In genomic region chr7:43648725-43649406, GRCh38 we compare ENCODE assay signal across 8 cellular contexts.
DNase-seq lines count a peak whose midpoint lies in the region; ATAC-seq and TF ChIP-seq lines count a peak whose summit lies in the region.

No MANE protein-coding gene starts in this region.

- H3K9me3 ChIP-seq in SJSA1 (replicated peaks) (no peaks in the 10 kb centered on the region), liver (ENCODE audit: control insufficient read depth in 4 of 4, low read length in 3 of 4) (no peaks in the 10 kb centered on the region)

- H3K4me1 ChIP-seq in SJSA1 (replicated peaks) (peaks cover 65% of the 10 kb centered on the region), liver (ENCODE audit: control insufficient read depth in 4 of 4, insufficient read depth in 4 of 4, low read length in 3 of 4) (peaks cover 0 to 8% (median 4%) of the 10 kb centered on the region in 4 donors)

- in situ Hi-C loops in astrocyte of the spinal cord (cut with HindIII; ENCODE audit: low sequenced_read_pairs): no loop called here

- H3K9ac ChIP-seq in liver (ENCODE audit: low read depth in 1 of 2, low read length in 2 of 2): no peak overlapping the region

- 53% methylated on average over 7 of the region's 7 CpGs for WGBS in liver

- H3K27me3 ChIP-seq in SJSA1 (replicated peaks): no peaks in the 10 kb centered on the region
- no peaks in the 10 kb centered on the region for H3K27me3 ChIP-seq in liver (ENCODE audit: control insufficient read depth in 4 of 4, insufficient read depth in 4 of 4, low read length in 3 of 4)

- no peak for TF ChIP-seq RAD21 in liver (IDR thresholded peaks at IDR 0.05)

- peaks cover 24% of the 10 kb centered on the region for H3K36me3 ChIP-seq in SJSA1
- peaks cover 2 to 9% (median 7%) of the 10 kb centered on the region in 4 donors for H3K36me3 ChIP-seq in liver (ENCODE audit: control insufficient read depth in 4 of 4, insufficient read depth in 3 of 4, low read depth in 1 of 4, low read length in 3 of 4)

- H3K27ac ChIP-seq in SJSA1 (peak overlapping the region; percentile 97), liver (ENCODE audit: low read depth in 1 of 2, low read length in 2 of 2) (peak overlapping the region; percentile 78), substantia nigra (ENCODE audit: low read depth, low read length, poor library complexity, severe bottlenecking) (peak overlapping the region; percentile 36)

- DNase-seq in A172 (ENCODE audit: low spot score) (peak; percentile 94), SJSA1 (ENCODE audit: low read depth in 1 of 2, low spot score in 2 of 2) (peak; percentile 58 to 65), astrocyte of the spinal cord (ENCODE audit: low read depth, low spot score) (peak; percentile 95), substantia nigra (lab: John Stamatoyannopoulos, UW) (peak in 18 of 49 donors; percentile 6 to 59 (median 26)), DMS53 treated with DMSO at 0.1 percent for 48 hours (lab: John Stamatoyannopoulos, UW; ENCODE audit: unreplicated experiment) (no peak)

- H3K4me3 ChIP-seq in SJSA1 (no peak overlapping the region), astrocyte of the spinal cord (ENCODE audit: low read depth, low read length) (no peak overlapping the region), liver (ENCODE audit: low read depth in 1 of 3, low read length in 3 of 3) (no peak overlapping the region)

- peak; percentile 52 for ATAC-seq in GM18858 (IDR thresholded peaks at IDR 0.05; ENCODE audit: unreplicated experiment)
- peak; percentile 62 for ATAC-seq in HG03045 (IDR thresholded peaks at IDR 0.05; ENCODE audit: unreplicated experiment)

- TF ChIP-seq CTCF in astrocyte of the spinal cord (IDR thresholded peaks at IDR 0.05; ENCODE audit: low read depth, low read length): no peak
- TF ChIP-seq CTCF in liver (IDR thresholded peaks at IDR 0.05; ENCODE audit: low read depth, low read length, missing input control): no peak

TF ChIP-seq in liver, 16 proteins besides CTCF, POLR2A, EP300 and RAD21:
- TF ChIP-seq SP1 (IDR thresholded peaks at IDR 0.05): peak; percentile 10
- no peak for TF ChIP-seq NR2F2 (IDR thresholded peaks at IDR 0.05)
- no peak for TF ChIP-seq YY1 (IDR thresholded peaks at IDR 0.05)
- TF ChIP-seq ZBTB33 (IDR thresholded peaks at IDR 0.05): no peak

Comparison
In these comparisons a context has a peak if more than half of its experiments do, and no peak if none do; other contexts are left out.
1. H3K27ac ChIP-seq: peak in every context shown above with its lines; median percentile 97 in SJSA1; 78 in liver; 36 in substantia nigra.